ENCODE assay signal across 9 cellular contexts in genomic region chr1:187928288-187928687, GRCh38.
A peak's percentile ranks its signal among the peaks of the same experiment; 100 is the strongest.
DNase-seq lines count a peak whose midpoint lies in the region; ATAC-seq and TF ChIP-seq lines count a peak whose summit lies in the region.
"Had no signal": no experiment of that assay in that cellular context is flagged by ENCODE, and none has a peak within 500 bp of the region (broad histone marks: within the 10 kb centered on the region; RNA-seq: fewer than 3 reads in every experiment).

No MANE protein-coding gene starts in this region.

- TF ChIP-seq POLR2A in gastrocnemius medialis (IDR thresholded peaks at IDR 0.05): no peak

- H3K4me1 Mint-ChIP-seq in activated naive CD8-positive, alpha-beta T cell treated with anti-CD3 and anti-CD28 coated beads for 36 hours: no peaks in the 10 kb centered on the region
- no peaks in the 10 kb centered on the region for H3K4me1 Mint-ChIP-seq in naive thymus-derived CD4-positive, alpha-beta T cell
- H3K4me1 Mint-ChIP-seq: IgD-negative memory B cell had no signal

- ATAC-seq in GM18861 (IDR thresholded peaks at IDR 0.05; ENCODE audit: unreplicated experiment) (peak; percentile 63), GM21528 (IDR thresholded peaks at IDR 0.05; ENCODE audit: low FRiP score, unreplicated experiment) (no peak), gastrocnemius medialis (no peak)
- ATAC-seq in naive thymus-derived CD4-positive, alpha-beta T cell: no peak

- H2AFZ ChIP-seq in neuronal stem cell (ENCODE audit: low read length): peak overlapping the region; percentile 78

- TF ChIP-seq CTCF in cardiac fibroblast (IDR thresholded peaks at IDR 0.05; ENCODE audit: low read depth, low read length): peak; percentile 30
- no peak for TF ChIP-seq CTCF in gastrocnemius medialis (IDR thresholded peaks at IDR 0.05 in 4 of 5, conservative IDR thresholded peaks at IDR 0.05 in 1 of 5)

- no peak overlapping the region for H2BK12ac ChIP-seq in neuronal stem cell (ENCODE audit: low read length)

- peaks cover 2 to 3% of the 10 kb centered on the region in 2 donors for H3K4me1 ChIP-seq in neuronal stem cell (ENCODE audit: control insufficient read depth in 2 of 2, insufficient read depth in 1 of 2, low read depth in 1 of 2, low read length in 2 of 2)
- no peaks in the 10 kb centered on the region for H3K4me1 ChIP-seq in naive thymus-derived CD4-positive, alpha-beta T cell (ENCODE audit: control insufficient read depth in 2 of 2, insufficient read depth in 2 of 2, low read length in 2 of 2)
- no peaks in the 10 kb centered on the region for H3K4me1 ChIP-seq in gastrocnemius medialis

- no peaks in the 10 kb centered on the region for H3K79me1 ChIP-seq in neuronal stem cell (ENCODE audit: low read depth, low read length)

- no peak overlapping the region for H2AK5ac ChIP-seq in neuronal stem cell (ENCODE audit: low read depth, low read length)

- no peak overlapping the region for H3K9ac ChIP-seq in neuronal stem cell (ENCODE audit: low read depth, low read length, poor library complexity)

- DNase-seq in HPDE6-E6E7 (ENCODE audit: extremely low spot score): peak; percentile 14
- DNase-seq in cardiac fibroblast (ENCODE audit: low read depth in 2 of 2): peak; percentile 39 to 55
- DNase-seq in neuronal stem cell (ENCODE audit: low spot score): peak; percentile 44
- no peak for DNase-seq in activated naive CD8-positive, alpha-beta T cell treated with anti-CD3 and anti-CD28 coated beads for 36 hours
- no peak for DNase-seq in naive thymus-derived CD4-positive, alpha-beta T cell
- DNase-seq in gastrocnemius medialis: no peak

- H3K36me3 ChIP-seq in neuronal stem cell (replicated peaks in 1 of 2; ENCODE audit: control insufficient read depth in 2 of 2, insufficient read depth in 2 of 2, low read length in 2 of 2) (no peaks in the 10 kb centered on the region), gastrocnemius medialis (no peaks in the 10 kb centered on the region)
- H3K36me3 ChIP-seq in naive thymus-derived CD4-positive, alpha-beta T cell (ENCODE audit: control insufficient read depth in 2 of 3, insufficient read depth in 3 of 3, low read length in 3 of 3): no peaks in the 10 kb centered on the region

- no peak overlapping the region for H3K4me2 ChIP-seq in neuronal stem cell (ENCODE audit: insufficient read depth, low read length, poor library complexity, severe bottlenecking)

- no peak overlapping the region for H3K18ac ChIP-seq in neuronal stem cell (ENCODE audit: low read length)

- H3K14ac ChIP-seq in neuronal stem cell (ENCODE audit: low read length): no peak overlapping the region

- no peak overlapping the region for H2BK120ac ChIP-seq in neuronal stem cell (ENCODE audit: low read depth, low read length)

- no peak overlapping the region for H4K91ac ChIP-seq in neuronal stem cell (ENCODE audit: low read depth, low read length, poor library complexity)

- no peaks in the 10 kb centered on the region for H3K27me3 Mint-ChIP-seq in activated naive CD8-positive, alpha-beta T cell treated with anti-CD3 and anti-CD28 coated beads for 36 hours
- H3K27me3 Mint-ChIP-seq in naive thymus-derived CD4-positive, alpha-beta T cell: no peaks in the 10 kb centered on the region
- H3K27me3 Mint-ChIP-seq: IgD-negative memory B cell had no signal

- H3K4me3 Mint-ChIP-seq in activated naive CD8-positive, alpha-beta T cell treated with anti-CD3 and anti-CD28 coated beads for 36 hours: no peak overlapping the region
- no peak overlapping the region for H3K4me3 Mint-ChIP-seq in naive thymus-derived CD4-positive, alpha-beta T cell
- H3K4me3 Mint-ChIP-seq: IgD-negative memory B cell had no signal

- no peak overlapping the region for H3K27ac Mint-ChIP-seq in activated naive CD8-positive, alpha-beta T cell treated with anti-CD3 and anti-CD28 coated beads for 36 hours
- no peak overlapping the region for H3K27ac Mint-ChIP-seq in naive thymus-derived CD4-positive, alpha-beta T cell
- H3K27ac Mint-ChIP-seq: IgD-negative memory B cell had no signal

- no peak overlapping the region for H3K4ac ChIP-seq in neuronal stem cell (ENCODE audit: low read length)

- no peak overlapping the region for H2BK5ac ChIP-seq in neuronal stem cell (ENCODE audit: low read length)

- no peaks in the 10 kb centered on the region for H3K27me3 ChIP-seq in neuronal stem cell (ENCODE audit: control insufficient read depth in 3 of 3, insufficient read depth in 3 of 3, low read depth in 1 of 3, low read length in 3 of 3)
- H3K27me3 ChIP-seq in naive thymus-derived CD4-positive, alpha-beta T cell (ENCODE audit: control insufficient read depth in 2 of 2, insufficient read depth in 2 of 2, low read length in 2 of 2): no peaks in the 10 kb centered on the region
- H3K27me3 ChIP-seq in gastrocnemius medialis: no peaks in the 10 kb centered on the region

- H3K23ac ChIP-seq in neuronal stem cell (ENCODE audit: low read depth, low read length, poor library complexity): no peak overlapping the region

- intact Hi-C loops in naive thymus-derived CD4-positive, alpha-beta T cell (cut with micrococcal nuclease): no loop called here
- intact Hi-C loops in gastrocnemius medialis (cut with DNase I; ENCODE audit: low total_unique reads): no loop called here

- in situ Hi-C loops in gastrocnemius medialis (cut with MboI; ENCODE audit: low sequenced_read_pairs in 4 of 4): no loop called here

- POLR2A ChIA-PET in naive thymus-derived CD4-positive, alpha-beta T cell (lab: Charles Lee): no interaction called here

- CTCF ChIA-PET in naive thymus-derived CD4-positive, alpha-beta T cell (lab: Charles Lee): no interaction called here

- H3K27ac ChIP-seq in neuronal stem cell (replicated peaks; ENCODE audit: low read length): no peak overlapping the region
- H3K27ac ChIP-seq in naive thymus-derived CD4-positive, alpha-beta T cell (ENCODE audit: low read depth, low read length): no peak overlapping the region
- H3K27ac ChIP-seq in gastrocnemius medialis: no peak overlapping the region

- WGBS in neuronal stem cell (ENCODE audit: extremely low coverage in 2 of 2, insufficient read length in 2 of 2, insufficient replicate concordance in 1 of 2), 2 donors: no CpG with 5 or more reads among the region's 4 CpGs

- H2BK15ac ChIP-seq in neuronal stem cell (ENCODE audit: low read length): no peak overlapping the region

- no peak overlapping the region for H4K8ac ChIP-seq in neuronal stem cell (ENCODE audit: low read depth, low read length)

- no peaks in the 10 kb centered on the region for H3K36me3 Mint-ChIP-seq in activated naive CD8-positive, alpha-beta T cell treated with anti-CD3 and anti-CD28 coated beads for 36 hours
- no peaks in the 10 kb centered on the region for H3K36me3 Mint-ChIP-seq in naive thymus-derived CD4-positive, alpha-beta T cell
- H3K36me3 Mint-ChIP-seq: IgD-negative memory B cell had no signal

- no peak overlapping the region for H3K4me3 ChIP-seq in cardiac fibroblast (replicated peaks in 1 of 2; ENCODE audit: low read depth in 2 of 2, low read length in 2 of 2)
- H3K4me3 ChIP-seq in neuronal stem cell (ENCODE audit: low read length in 2 of 2): no peak overlapping the region
- H3K4me3 ChIP-seq in naive thymus-derived CD4-positive, alpha-beta T cell (ENCODE audit: low read length): no peak overlapping the region
- H3K4me3 ChIP-seq in gastrocnemius medialis: no peak overlapping the region

- peaks cover 2% of the 10 kb centered on the region for H3K9me3 Mint-ChIP-seq in activated naive CD8-positive, alpha-beta T cell treated with anti-CD3 and anti-CD28 coated beads for 36 hours
- peaks cover 0 to 14% (median 0%) of the 10 kb centered on the region in 11 donors for H3K9me3 Mint-ChIP-seq in naive thymus-derived CD4-positive, alpha-beta T cell

- H3K9me3 ChIP-seq in neuronal stem cell (replicated peaks in 1 of 2; ENCODE audit: control insufficient read depth in 2 of 2, insufficient read depth in 1 of 2, low read depth in 1 of 2, low read length in 2 of 2): no peaks in the 10 kb centered on the region
- H3K9me3 ChIP-seq in naive thymus-derived CD4-positive, alpha-beta T cell (ENCODE audit: control insufficient read depth in 2 of 3, low read length in 3 of 3): no peaks in the 10 kb centered on the region
- no peaks in the 10 kb centered on the region for H3K9me3 ChIP-seq in gastrocnemius medialis

Comparison
In these comparisons a context has a peak if more than half of its experiments do, and no peak if none do; other contexts are left out.
1. DNase-seq: peak in HPDE6-E6E7 (single experiment), cardiac fibroblast (2 of 2) and neuronal stem cell (single experiment); none in activated naive CD8-positive, alpha-beta T cell treated with anti-CD3 and anti-CD28 coated beads for 36 hours (single experiment), naive thymus-derived CD4-positive, alpha-beta T cell (0 of 9) and gastrocnemius medialis (0 of 2).